In the genomic region with DNA sequence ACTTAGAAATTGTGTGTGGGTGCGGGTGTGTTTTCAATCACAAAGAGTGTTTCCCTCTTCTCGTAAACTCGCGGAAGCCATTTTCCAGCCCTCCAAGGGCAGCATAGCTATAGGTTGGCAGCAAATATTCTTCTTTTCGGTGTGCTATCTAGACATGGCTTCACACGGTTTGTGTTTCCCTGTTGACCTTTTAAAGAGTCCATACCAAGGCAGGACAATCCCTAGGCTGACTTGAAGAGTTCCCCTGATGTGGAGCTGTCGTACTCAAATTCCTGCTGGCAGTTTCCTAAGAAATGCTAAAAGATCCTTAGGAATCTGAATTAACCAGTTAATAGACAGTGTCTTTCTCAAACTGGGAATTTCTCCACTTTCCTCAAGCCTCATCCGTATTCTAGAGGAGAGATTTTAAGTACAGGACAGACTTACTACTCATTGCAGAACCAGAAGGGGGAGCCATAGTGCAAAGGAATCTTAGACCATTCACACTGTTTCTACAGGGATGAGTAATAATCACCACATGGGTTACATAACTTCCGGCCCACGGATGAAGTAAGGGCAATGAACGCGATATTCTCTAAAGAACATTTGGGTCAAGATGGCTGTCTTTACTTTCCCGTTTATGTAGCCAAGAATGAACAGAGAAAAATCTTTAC, we compare ENCODE assay signal across 8 cellular contexts.
A peak's percentile ranks its signal among the peaks of the same experiment; 100 is the strongest.
DNase-seq lines count a peak whose midpoint lies in the region; ATAC-seq, FAIRE-seq and TF ChIP-seq lines count a peak whose summit lies in the region.

No MANE protein-coding gene starts in this region.

- H3K23ac ChIP-seq in trophoblast cell (ENCODE audit: low read length) = no peak overlapping the region

- peaks cover 2 to 6% of the 10 kb centered on the region in 2 donors for H3K9me3 Mint-ChIP-seq in activated T-cell treated with anti-CD3 and anti-CD28 coated beads, Interleukin-2, amount 50 U/mL, for 72 hours
- H3K9me3 Mint-ChIP-seq in activated T-cell treated with anti-CD3 and anti-CD28 coated beads, Interleukin-2, amount 50 U/mL, for 24 hours = peaks cover 6% of the 10 kb centered on the region
- H3K9me3 Mint-ChIP-seq in endothelial cell (ENCODE audit: unreplicated experiment) = no peaks in the 10 kb centered on the region

- H2AK5ac ChIP-seq in trophoblast cell (ENCODE audit: low read length) = no peak overlapping the region

- H3K4me3 ChIP-seq in NT2/D1 (ENCODE audit: insufficient read length, low read depth) (no peak overlapping the region), trophoblast cell (ENCODE audit: low read depth, low read length) (no peak overlapping the region), tibial artery (no peak overlapping the region)

- H2BK5ac ChIP-seq in trophoblast cell (ENCODE audit: low read depth, low read length, poor library complexity) = no peak overlapping the region

- H3K27ac Mint-ChIP-seq in activated T-cell treated with anti-CD3 and anti-CD28 coated beads, Interleukin-2, amount 50 U/mL, for 72 hours = no peak overlapping the region
- H3K27ac Mint-ChIP-seq in activated T-cell treated with anti-CD3 and anti-CD28 coated beads, Interleukin-2, amount 50 U/mL, for 24 hours = no peak overlapping the region
- H3K27ac Mint-ChIP-seq in endothelial cell (ENCODE audit: unreplicated experiment) = no peak overlapping the region

- no peaks in the 10 kb centered on the region for H3K79me2 ChIP-seq in trophoblast cell (ENCODE audit: control insufficient read depth, insufficient read depth, low read length, poor library complexity)

- no peak overlapping the region for H2AFZ ChIP-seq in trophoblast cell (ENCODE audit: insufficient read depth, low read length, poor library complexity)

- peaks cover 0 to 3% of the 10 kb centered on the region in 2 donors for H3K36me3 Mint-ChIP-seq in activated T-cell treated with anti-CD3 and anti-CD28 coated beads, Interleukin-2, amount 50 U/mL, for 72 hours (ENCODE audit: insufficient read depth in 2 of 2)
- H3K36me3 Mint-ChIP-seq in activated T-cell treated with anti-CD3 and anti-CD28 coated beads, Interleukin-2, amount 50 U/mL, for 24 hours (ENCODE audit: low read depth) = no peaks in the 10 kb centered on the region
- no peaks in the 10 kb centered on the region for H3K36me3 Mint-ChIP-seq in endothelial cell (ENCODE audit: low read depth, unreplicated experiment)

- no peaks in the 10 kb centered on the region for H3K27me3 ChIP-seq in NT2/D1 (ENCODE audit: insufficient read depth, insufficient read length)
- H3K27me3 ChIP-seq in trophoblast cell (ENCODE audit: insufficient read depth, low read length) = no peaks in the 10 kb centered on the region
- H3K27me3 ChIP-seq in tibial artery = no peaks in the 10 kb centered on the region

- H3K4ac ChIP-seq in trophoblast cell (ENCODE audit: low read depth, low read length) = no peak overlapping the region

- no peak overlapping the region for H2BK120ac ChIP-seq in trophoblast cell (ENCODE audit: insufficient read depth, low read length, poor library complexity)

- no peaks in the 10 kb centered on the region for H3K36me3 ChIP-seq in NT2/D1 (ENCODE audit: insufficient read depth, insufficient read length, low read length)
- H3K36me3 ChIP-seq in trophoblast cell (ENCODE audit: control insufficient read depth in 1 of 2, insufficient read depth in 2 of 2, low read length in 2 of 2) = no peaks in the 10 kb centered on the region
- H3K36me3 ChIP-seq in tibial artery = no peaks in the 10 kb centered on the region

- H3K27me3 Mint-ChIP-seq in activated T-cell treated with anti-CD3 and anti-CD28 coated beads, Interleukin-2, amount 50 U/mL, for 72 hours (ENCODE audit: low read depth) = no peaks in the 10 kb centered on the region
- H3K27me3 Mint-ChIP-seq in activated T-cell treated with anti-CD3 and anti-CD28 coated beads, Interleukin-2, amount 50 U/mL, for 24 hours = peaks cover 3% of the 10 kb centered on the region
- peaks cover 2% of the 10 kb centered on the region for H3K27me3 Mint-ChIP-seq in endothelial cell (ENCODE audit: unreplicated experiment)

- H4K91ac ChIP-seq in trophoblast cell (ENCODE audit: low read depth, low read length) = no peak overlapping the region

- ATAC-seq in activated T-cell treated with anti-CD3 and anti-CD28 coated beads, Interleukin-2, amount 50 U/mL, for 72 hours (replicated peaks in 1 of 2) = peak in 1 of 2 donors; percentile 58

- H2BK12ac ChIP-seq in trophoblast cell (ENCODE audit: low read length) = no peak overlapping the region

- H3K4me1 Mint-ChIP-seq in activated T-cell treated with anti-CD3 and anti-CD28 coated beads, Interleukin-2, amount 50 U/mL, for 72 hours (ENCODE audit: low read depth) = no peaks in the 10 kb centered on the region
- H3K4me1 Mint-ChIP-seq in activated T-cell treated with anti-CD3 and anti-CD28 coated beads, Interleukin-2, amount 50 U/mL, for 24 hours (ENCODE audit: low read depth) = no peaks in the 10 kb centered on the region
- no peaks in the 10 kb centered on the region for H3K4me1 Mint-ChIP-seq in endothelial cell (ENCODE audit: unreplicated experiment)

- peak; percentile 4 to 27 for DNase-seq in activated T-cell treated with anti-CD3 and anti-CD28 coated beads, Interleukin-2, amount 50 U/mL, for 72 hours
- no peak for DNase-seq in activated T-cell treated with anti-CD3 and anti-CD28 coated beads, Interleukin-2, amount 50 U/mL, for 24 hours
- DNase-seq in NT2/D1 (ENCODE audit: low read depth, low spot score) (peak; percentile 46), endothelial cell (ENCODE audit: low spot score) (peak; percentile 63), trophoblast cell (peak; percentile 87 to 99), tibial artery (no peak), GM12892 (ENCODE audit: insufficient read length) (no peak), activated T-cell treated with anti-CD3 and anti-CD28 coated beads for 4 hours (no peak)

- H3K4me3 Mint-ChIP-seq in activated T-cell treated with anti-CD3 and anti-CD28 coated beads, Interleukin-2, amount 50 U/mL, for 72 hours = no peak overlapping the region
- H3K4me3 Mint-ChIP-seq in activated T-cell treated with anti-CD3 and anti-CD28 coated beads, Interleukin-2, amount 50 U/mL, for 24 hours = no peak overlapping the region
- H3K4me3 Mint-ChIP-seq in endothelial cell (ENCODE audit: unreplicated experiment) = no peak overlapping the region

- H3K9me3 ChIP-seq in NT2/D1 (ENCODE audit: insufficient read depth, low read length) = no peaks in the 10 kb centered on the region
- no peaks in the 10 kb centered on the region for H3K9me3 ChIP-seq in trophoblast cell (ENCODE audit: insufficient read depth, low read depth, low read length)
- H3K9me3 ChIP-seq in tibial artery = no peaks in the 10 kb centered on the region

- no peaks in the 10 kb centered on the region for H3K79me1 ChIP-seq in trophoblast cell (ENCODE audit: low read length)

- no peaks in the 10 kb centered on the region for H3K4me1 ChIP-seq in NT2/D1 (ENCODE audit: insufficient read depth, insufficient read length)
- H3K4me1 ChIP-seq in trophoblast cell (ENCODE audit: control insufficient read depth in 1 of 2, insufficient read depth in 2 of 2, low read length in 2 of 2) = peaks cover 0 to 3% of the 10 kb centered on the region in 2 experiments
- no peaks in the 10 kb centered on the region for H3K4me1 ChIP-seq in tibial artery

- H4K8ac ChIP-seq in trophoblast cell (ENCODE audit: low read depth, low read length) = no peak overlapping the region

- no peak for FAIRE-seq in GM12892 (lab: Jason Lieb, UNC)

- TF ChIP-seq POLR2A in GM12892 (IDR thresholded peaks at IDR 0.05; ENCODE audit: low read depth, low read length) = no peak

- no peak overlapping the region for H4K12ac ChIP-seq in trophoblast cell (ENCODE audit: low read depth, low read length)

- H3K27ac ChIP-seq in trophoblast cell (ENCODE audit: low read depth, low read length) (no peak overlapping the region), tibial artery (no peak overlapping the region)

- no peak overlapping the region for H3K18ac ChIP-seq in trophoblast cell (ENCODE audit: low read length)

- H3K4me2 ChIP-seq in trophoblast cell (ENCODE audit: low read length) = no peak overlapping the region

- intact Hi-C loops in tibial artery (cut with DNase I; ENCODE audit: low total_unique reads) = no loop called here

- no peak overlapping the region for H3K14ac ChIP-seq in trophoblast cell (ENCODE audit: low read length)

- H3K9ac ChIP-seq in NT2/D1 (ENCODE audit: insufficient read length, low read depth) (no peak overlapping the region), trophoblast cell (ENCODE audit: low read length) (no peak overlapping the region)

- WGBS in trophoblast cell (ENCODE audit: extremely low coverage, insufficient coverage, insufficient read length) = no CpG with 5 or more reads among the region's 13 CpGs

- peak; percentile 67 for TF ChIP-seq CTCF in endothelial cell (IDR thresholded peaks at IDR 0.05; ENCODE audit: unreplicated experiment)
- no peak for TF ChIP-seq CTCF in tibial artery (IDR thresholded peaks at IDR 0.05)

Comparison
In these comparisons a context has a peak if more than half of its experiments do, and no peak if none do; other contexts are left out.
1. DNase-seq: peak in activated T-cell treated with anti-CD3 and anti-CD28 coated beads, Interleukin-2, amount 50 U/mL, for 72 hours (2 of 2), NT2/D1 (single experiment), endothelial cell (single experiment) and trophoblast cell (2 of 2); none in activated T-cell treated with anti-CD3 and anti-CD28 coated beads, Interleukin-2, amount 50 U/mL, for 24 hours (single experiment), tibial artery (0 of 2), GM12892 (single experiment) and activated T-cell treated with anti-CD3 and anti-CD28 coated beads for 4 hours (single experiment).